Comparison of ENCODE assay signal across 1 cellular context in genomic region chr17:81083125-81083765, GRCh38.
TF ChIP-seq lines count a peak whose summit lies in the region.

No MANE protein-coding gene starts in this region.

TF ChIP-seq in HepG2, 621 proteins besides CTCF, POLR2A, EP300 and RAD21 (continued from another document and continues in another):
- TF ChIP-seq DMTF1 (CRISPR knock-in tag; IDR thresholded peaks at IDR 0.05), result no peak
- TF ChIP-seq ZNF839 (CRISPR knock-in tag; IDR thresholded peaks at IDR 0.05; ENCODE audit: borderline replicate concordance), result 0 out of 2 replicates have a peak, but pooled peaks have one; percentile 70
- TF ChIP-seq ZBTB1 (CRISPR knock-in tag; IDR thresholded peaks at IDR 0.05; ENCODE audit: borderline replicate concordance), result no peak
- TF ChIP-seq NFKB2 (CRISPR knock-in tag; IDR thresholded peaks at IDR 0.05; ENCODE audit: borderline replicate concordance), result peak; percentile 99
- peak; percentile 57; the same call in 1 of the 2 replicates for TF ChIP-seq BRF2 (CRISPR knock-in tag; IDR thresholded peaks at IDR 0.05)
- peak; percentile 93; the same call in 1 of the 2 replicates for TF ChIP-seq ZNF350 (CRISPR knock-in tag; IDR thresholded peaks at IDR 0.05; ENCODE audit: borderline replicate concordance, low read depth)
- peak; percentile 84 for TF ChIP-seq KMT2B (CRISPR knock-in tag; IDR thresholded peaks at IDR 0.05)
- TF ChIP-seq ZFP36L2 (CRISPR knock-in tag; IDR thresholded peaks at IDR 0.05), result no peak
- TF ChIP-seq HDAC1 (CRISPR knock-in tag; IDR thresholded peaks at IDR 0.05), result peak; percentile 97
- TF ChIP-seq HINFP (CRISPR knock-in tag; IDR thresholded peaks at IDR 0.05; ENCODE audit: low read depth), result peak; percentile 77; the same call in 1 of the 2 replicates
- TF ChIP-seq NR2C2 (CRISPR knock-in tag; IDR thresholded peaks at IDR 0.05; ENCODE audit: borderline replicate concordance), result peak; percentile 87
- peak; percentile 47; the same call in 1 of the 2 replicates for TF ChIP-seq BATF2 (CRISPR knock-in tag; IDR thresholded peaks at IDR 0.05)
- TF ChIP-seq RFX5 (IDR thresholded peaks at IDR 0.05; ENCODE audit: low read depth, low read length), result no peak
- no peak for TF ChIP-seq ZNF619 (CRISPR knock-in tag; IDR thresholded peaks at IDR 0.05)
- TF ChIP-seq CREM (IDR thresholded peaks at IDR 0.05), result no peak; the same call in 1 of the 2 replicates
- TF ChIP-seq CREM (CRISPR knock-in tag; IDR thresholded peaks at IDR 0.05), result no peak
- peak; percentile 87 for TF ChIP-seq ZNF263 (CRISPR knock-in tag; IDR thresholded peaks at IDR 0.05)
- peak; percentile 94 for TF ChIP-seq ZNF547 (CRISPR knock-in tag; IDR thresholded peaks at IDR 0.05)
- no peak for TF ChIP-seq GRHL1 (CRISPR knock-in tag; conservative IDR thresholded peaks at IDR 0.05)
- no peak; the same call in 1 of the 2 replicates for TF ChIP-seq ZNF614 (CRISPR knock-in tag; IDR thresholded peaks at IDR 0.05; ENCODE audit: borderline replicate concordance)
- TF ChIP-seq ZFYVE20 (CRISPR knock-in tag; IDR thresholded peaks at IDR 0.05; ENCODE audit: borderline replicate concordance, low read depth), result peak; percentile 67; the same call in 1 of the 2 replicates
- peak; percentile 65 for TF ChIP-seq BHLHE40 (IDR thresholded peaks at IDR 0.05; ENCODE audit: low read length)
- TF ChIP-seq CREBL2 (CRISPR knock-in tag; IDR thresholded peaks at IDR 0.05; ENCODE audit: borderline replicate concordance), result no peak
- TF ChIP-seq ZNF383 (CRISPR knock-in tag; IDR thresholded peaks at IDR 0.05; ENCODE audit: borderline replicate concordance), result peak; percentile 33; the same call in 1 of the 2 replicates
- peak; percentile 100 for TF ChIP-seq MAX (IDR thresholded peaks at IDR 0.05)
- no peak for TF ChIP-seq TBX3 (IDR thresholded peaks at IDR 0.05; ENCODE audit: borderline replicate concordance)
- TF ChIP-seq ZNF749 (CRISPR knock-in tag; IDR thresholded peaks at IDR 0.05; ENCODE audit: borderline replicate concordance), result peak; percentile 48; the same call in 1 of the 2 replicates
- TF ChIP-seq SETDB1 (CRISPR knock-in tag; IDR thresholded peaks at IDR 0.05; ENCODE audit: borderline replicate concordance), result peak; percentile 64; the same call in 1 of the 2 replicates
- TF ChIP-seq ZNF782 (CRISPR knock-in tag; IDR thresholded peaks at IDR 0.05; ENCODE audit: borderline replicate concordance), result peak; percentile 69; the same call in 1 of the 2 replicates
- TF ChIP-seq ZNF564 (CRISPR knock-in tag; IDR thresholded peaks at IDR 0.05), result peak; percentile 92
- no peak; the same call in 1 of the 2 replicates for TF ChIP-seq ZNF639 (CRISPR knock-in tag; conservative IDR thresholded peaks at IDR 0.05)
- no peak for TF ChIP-seq ZMAT5 (CRISPR knock-in tag; IDR thresholded peaks at IDR 0.05; ENCODE audit: borderline replicate concordance, low read depth)
- no peak for TF ChIP-seq RNF219 (CRISPR knock-in tag; IDR thresholded peaks at IDR 0.05)
- TF ChIP-seq USF2 (IDR thresholded peaks at IDR 0.05; ENCODE audit: low read depth, low read length), result peak; percentile 78
- peak; percentile 93 for TF ChIP-seq USF2 (CRISPR knock-in tag; IDR thresholded peaks at IDR 0.05; ENCODE audit: borderline replicate concordance)
- peak; percentile 36 for TF ChIP-seq STAG1 (CRISPR knock-in tag; IDR thresholded peaks at IDR 0.05)
- TF ChIP-seq HOXD1 (CRISPR knock-in tag; IDR thresholded peaks at IDR 0.05), result peak; percentile 94; the same call in 1 of the 2 replicates
- no peak for TF ChIP-seq ZNF512 (CRISPR knock-in tag; IDR thresholded peaks at IDR 0.05)
- TF ChIP-seq MYNN (CRISPR knock-in tag; IDR thresholded peaks at IDR 0.05; ENCODE audit: low read depth), result no peak
- TF ChIP-seq ZNF879 (CRISPR knock-in tag; IDR thresholded peaks at IDR 0.05), result peak; percentile 95
- TF ChIP-seq ZNF468 (CRISPR knock-in tag; IDR thresholded peaks at IDR 0.05), result no peak
- peak; percentile 99 for TF ChIP-seq SAP130 (CRISPR knock-in tag; IDR thresholded peaks at IDR 0.05; ENCODE audit: low read depth)
- TF ChIP-seq SMYD3 (CRISPR knock-in tag; IDR thresholded peaks at IDR 0.05), result no peak
- TF ChIP-seq ONECUT2 (CRISPR knock-in tag; IDR thresholded peaks at IDR 0.05), result no peak
- TF ChIP-seq ZNF580 (CRISPR knock-in tag; IDR thresholded peaks at IDR 0.05; ENCODE audit: borderline replicate concordance, low read depth), result peak; percentile 98; the same call in 1 of the 2 replicates
- peak; percentile 95 for TF ChIP-seq ZNF160 (CRISPR knock-in tag; IDR thresholded peaks at IDR 0.05)
- TF ChIP-seq ZNF510 (CRISPR knock-in tag; IDR thresholded peaks at IDR 0.05; ENCODE audit: low read depth), result no peak
- peak; percentile 73 for TF ChIP-seq ZNF777 (CRISPR knock-in tag; IDR thresholded peaks at IDR 0.05)
- 0 out of 2 replicates have a peak, but pooled peaks have one; percentile 3 for TF ChIP-seq ZNF446 (CRISPR knock-in tag; IDR thresholded peaks at IDR 0.05)
